22 cellular contexts compared by ENCODE assay signal in the genomic region with DNA sequence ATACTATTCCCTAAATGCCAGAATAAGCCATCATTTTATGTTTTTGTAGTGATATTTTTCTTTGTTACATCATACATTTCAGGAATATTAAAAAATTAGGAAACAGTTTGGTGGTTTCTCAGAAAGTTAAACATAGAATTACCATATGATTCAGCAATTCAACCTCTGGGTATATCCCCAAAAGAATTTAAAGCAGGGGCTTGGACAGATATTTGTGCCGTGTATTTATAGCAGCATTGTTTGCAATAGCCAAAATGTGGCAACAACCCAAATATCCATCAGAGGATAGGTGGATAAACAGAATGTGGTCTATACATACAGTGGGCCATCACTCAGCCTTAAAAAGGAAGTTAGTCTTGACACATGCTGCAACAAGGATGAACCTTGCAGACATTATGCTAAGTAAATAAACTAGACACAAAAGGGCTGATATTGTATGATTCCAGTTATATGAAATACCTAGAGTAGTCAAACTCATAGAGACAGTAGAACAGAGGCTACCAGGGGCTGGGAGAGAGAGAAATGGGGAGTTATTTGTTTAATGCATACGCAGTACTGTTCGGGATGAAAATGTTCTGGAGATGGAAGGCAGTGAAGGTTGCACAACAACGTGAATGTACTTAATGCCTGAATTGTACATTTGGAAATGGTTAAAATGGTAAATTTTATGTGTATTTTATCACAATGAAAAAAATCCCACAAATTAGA. TPM values are rescaled to one million over a fixed set of nuclear protein-coding genes. Genes with fewer than 3 reads are reported as not detected.
DNase-seq lines count a peak whose midpoint lies in the region; ATAC-seq and TF ChIP-seq lines count a peak whose summit lies in the region.
"Had no signal": no experiment of that assay in that cellular context is flagged by ENCODE, and none has a peak within 500 bp of the region (broad histone marks: within the 10 kb centered on the region; RNA-seq: fewer than 3 reads in every experiment).

No MANE protein-coding gene starts in this region.

- H3K36me3 ChIP-seq in sigmoid colon, result no peaks in the 10 kb centered on the region
- H3K36me3 ChIP-seq: heart left ventricle had no signal

- no peak for TF ChIP-seq CTCF in NB4 (IDR thresholded peaks at IDR 0.05; ENCODE audit: low read depth, low read length)
- TF ChIP-seq CTCF in sigmoid colon (IDR thresholded peaks at IDR 0.05), result no peak

- peaks cover 3% of the 10 kb centered on the region for H3K9me3 Mint-ChIP-seq in activated CD4-positive, alpha-beta T cell treated with anti-CD3 and anti-CD28 coated beads, Interleukin-2, amount 10 ng/mL, durations not matched to agents 7 days and 5 days
- H3K9me3 Mint-ChIP-seq: activated naive CD4-positive, alpha-beta T cell treated with anti-CD3 and anti-CD28 coated beads, Interleukin-2, amount 50 U/mL, for 24 hours; H9 had no signal

- H3K27me3 Mint-ChIP-seq in activated CD4-positive, alpha-beta T cell treated with anti-CD3 and anti-CD28 coated beads, Interleukin-2, amount 10 ng/mL, durations not matched to agents 7 days and 5 days, result no peaks in the 10 kb centered on the region
- H3K27me3 Mint-ChIP-seq: activated naive CD4-positive, alpha-beta T cell treated with anti-CD3 and anti-CD28 coated beads, Interleukin-2, amount 50 U/mL, for 24 hours; CD4-positive, alpha-beta T cell had no signal

- ATAC-seq in HG03039 (IDR thresholded peaks at IDR 0.05; ENCODE audit: unreplicated experiment), result no peak

- H3K27me3 ChIP-seq in sigmoid colon, result no peaks in the 10 kb centered on the region
- H3K27me3 ChIP-seq: heart left ventricle had no signal

- POLR2A ChIA-PET in activated CD4-positive, alpha-beta T cell treated with anti-CD3 and anti-CD28 coated beads, Interleukin-2, amount 10 ng/mL, durations not matched to agents 7 days and 5 days (lab: Charles Lee), result no interaction called here

- intact Hi-C loops in sigmoid colon (cut with DNase I), result no loop called here

- CTCF ChIA-PET in activated CD4-positive, alpha-beta T cell treated with anti-CD3 and anti-CD28 coated beads, Interleukin-2, amount 10 ng/mL, durations not matched to agents 7 days and 5 days (lab: Charles Lee), result no interaction called here

- H3K4me3 ChIP-seq in NB4 (ENCODE audit: low read depth, low read length), result no peak overlapping the region
- H3K4me3 ChIP-seq in sigmoid colon, result no peak overlapping the region
- H3K4me3 ChIP-seq: heart left ventricle, smooth muscle cell had no signal

- no peaks in the 10 kb centered on the region for H3K9me3 ChIP-seq in sigmoid colon

- no peaks in the 10 kb centered on the region for H3K4me1 Mint-ChIP-seq in activated CD4-positive, alpha-beta T cell treated with anti-CD3 and anti-CD28 coated beads, Interleukin-2, amount 10 ng/mL, durations not matched to agents 7 days and 5 days
- H3K4me1 Mint-ChIP-seq: activated CD4-positive, alpha-beta T cell treated with anti-CD3 and anti-CD28 coated beads, Interleukin-2, amount 10 ng/mL, durations not matched to agents 24 days and 14 days; activated naive CD4-positive, alpha-beta T cell treated with anti-CD3 and anti-CD28 coated beads, Interleukin-2, amount 50 U/mL, for 24 hours; stimulated activated effector memory CD8-positive, alpha-beta T cell treated with anti-CD3 and anti-CD28 coated beads, Interleukin-12 subunit alpha, Interleukin-12 subunit beta, amount 100 ng/mL, for 72 hours had no signal

- no peak overlapping the region for H3K27ac Mint-ChIP-seq in activated CD4-positive, alpha-beta T cell treated with anti-CD3 and anti-CD28 coated beads, Interleukin-2, amount 10 ng/mL, durations not matched to agents 7 days and 5 days
- H3K27ac Mint-ChIP-seq: activated CD4-positive, alpha-beta T cell treated with anti-CD3 and anti-CD28 coated beads, Interleukin-2, amount 10 ng/mL, durations not matched to agents 24 days and 14 days; activated naive CD4-positive, alpha-beta T cell treated with anti-CD3 and anti-CD28 coated beads, Interleukin-2, amount 50 U/mL, for 24 hours; CD4-positive, alpha-beta T cell; IgD-negative memory B cell; stimulated activated effector memory CD8-positive, alpha-beta T cell treated with anti-CD3 and anti-CD28 coated beads, Interleukin-12 subunit alpha, Interleukin-12 subunit beta, amount 100 ng/mL, for 72 hours; T-helper 2 cell treated with Interferon-gamma antibody and Interleukin-4, amounts not matched to agents 5 μg/mL and 100 μg/mL, for 36 hours had no signal

- H3K4me1 ChIP-seq in sigmoid colon, result peaks cover 0 to 39% (median 32%) of the 10 kb centered on the region in 4 donors

- peak overlapping the region; percentile 41 for H3K27ac ChIP-seq in epithelial cell of prostate
- H3K27ac ChIP-seq in sigmoid colon, result peak overlapping the region in 3 of 4 donors; percentile 77 to 79 (median 79)
- H3K27ac ChIP-seq: VCaP had no signal

- WGBS in sigmoid colon, 2 donors, result 84 to 88% methylated on average over 4 of the region's 4 CpGs

- TF ChIP-seq POLR2A in NB4 (IDR thresholded peaks at IDR 0.05; ENCODE audit: extremely low read depth, insufficient read length) (no peak), sigmoid colon (IDR thresholded peaks at IDR 0.05) (no peak)

- no peaks in the 10 kb centered on the region for H3K36me3 Mint-ChIP-seq in activated CD4-positive, alpha-beta T cell treated with anti-CD3 and anti-CD28 coated beads, Interleukin-2, amount 10 ng/mL, durations not matched to agents 7 days and 5 days (ENCODE audit: low read depth)
- H3K36me3 Mint-ChIP-seq: stimulated activated effector memory CD8-positive, alpha-beta T cell treated with anti-CD3 and anti-CD28 coated beads, Interleukin-12 subunit alpha, Interleukin-12 subunit beta, amount 100 ng/mL, for 72 hours had no signal

- no peak for TF ChIP-seq EP300 in sigmoid colon (IDR thresholded peaks at IDR 0.05)

- DNase-seq in CD1c-positive myeloid dendritic cell (ENCODE audit: extremely low spot score) (peak; percentile 21), NB4 (ENCODE audit: low read depth) (peak; percentile 30), epithelial cell of prostate (ENCODE audit: low read depth, low spot score) (no peak), sigmoid colon (no peak)
- DNase-seq in activated CD4-positive, alpha-beta T cell treated with anti-CD3 and anti-CD28 coated beads, Interleukin-2, amount 10 ng/mL, durations not matched to agents 7 days and 5 days, result no peak
- DNase-seq in activated CD4-positive, alpha-beta T cell treated with anti-CD3 and anti-CD28 coated beads for 48 hours, result no peak
- DNase-seq: activated CD4-positive, alpha-beta T cell treated with anti-CD3 and anti-CD28 coated beads, Interleukin-2, amount 10 ng/mL, durations not matched to agents 24 days and 14 days; aorta; CD4-positive, alpha-beta T cell; central memory CD4-positive, alpha-beta T cell; DMS 273 treated with DMSO at 0.1 percent for 48 hours; H9; heart left ventricle; NCI-H526 treated with DMSO at 0.1 percent for 48 hours; nucleus accumbens had no signal

- H3K4me3 Mint-ChIP-seq in activated CD4-positive, alpha-beta T cell treated with anti-CD3 and anti-CD28 coated beads, Interleukin-2, amount 10 ng/mL, durations not matched to agents 7 days and 5 days, result no peak overlapping the region
- H3K4me3 Mint-ChIP-seq: activated CD4-positive, alpha-beta T cell treated with anti-CD3 and anti-CD28 coated beads, Interleukin-2, amount 10 ng/mL, durations not matched to agents 24 days and 14 days; activated naive CD4-positive, alpha-beta T cell treated with anti-CD3 and anti-CD28 coated beads, Interleukin-2, amount 50 U/mL, for 24 hours; CD4-positive, alpha-beta T cell; H9; IgD-negative memory B cell; stimulated activated effector memory CD8-positive, alpha-beta T cell treated with anti-CD3 and anti-CD28 coated beads, Interleukin-12 subunit alpha, Interleukin-12 subunit beta, amount 100 ng/mL, for 72 hours; T-helper 2 cell treated with Interferon-gamma antibody and Interleukin-4, amounts not matched to agents 5 μg/mL and 100 μg/mL, for 36 hours had no signal

RNA-seq across cellular contexts. Expression of gene TRAF3IP2, which starts 18.9 kb away (rescaled TPM):
- 10 to 100 TPM; 15.8 to 21.4 (median 17.3) TPM for total RNA-seq in sigmoid colon
- polyA plus RNA-seq in sigmoid colon, result 10 to 100 TPM; 39.2 to 58.5 (median 48.0) TPM
- 10 to 100 TPM; 30.2 to 34.1 TPM for total RNA-seq in activated CD4-positive, alpha-beta T cell treated with anti-CD3 and anti-CD28 coated beads, Interleukin-2, amount 10 ng/mL, durations not matched to agents 7 days and 5 days

Comparison
In these comparisons a context has a peak if more than half of its experiments do, and no peak if none do; other contexts are left out.
1. DNase-seq: peak in CD1c-positive myeloid dendritic cell (single experiment) and NB4 (single experiment); none in epithelial cell of prostate (single experiment), sigmoid colon (single experiment), activated CD4-positive, alpha-beta T cell treated with anti-CD3 and anti-CD28 coated beads, Interleukin-2, amount 10 ng/mL, durations not matched to agents 7 days and 5 days (single experiment) and activated CD4-positive, alpha-beta T cell treated with anti-CD3 and anti-CD28 coated beads for 48 hours (single experiment).